In genomic region chr10:3775671-3776551, GRCh38 we compare ENCODE assay signal across 8 cellular contexts. TPM values are rescaled to one million over a fixed set of nuclear protein-coding genes. Genes with fewer than 3 reads are reported as not detected.
DNase-seq lines count a peak whose midpoint lies in the region; ATAC-seq and TF ChIP-seq lines count a peak whose summit lies in the region.

No MANE protein-coding gene starts in this region.

- no peak for TF ChIP-seq CTCF in VCaP (conservative IDR thresholded peaks at IDR 0.05)

- no peaks in the 10 kb centered on the region for H3K27me3 Mint-ChIP-seq in natural killer cell treated with Interleukin-12 subunit alpha and Interleukin-12 subunit beta and Interleukin-15 and Interleukin-18, amount 100 ng/mL, for 72 hours

- H3K36me3 Mint-ChIP-seq in natural killer cell treated with Interleukin-12 subunit alpha and Interleukin-12 subunit beta and Interleukin-15 and Interleukin-18, amount 100 ng/mL, for 72 hours = peaks cover 52% of the 10 kb centered on the region

- peaks cover 59 to 78% of the 10 kb centered on the region in 2 donors for H3K4me1 Mint-ChIP-seq in natural killer cell treated with Interleukin-12 subunit alpha and Interleukin-12 subunit beta and Interleukin-15 and Interleukin-18, amount 100 ng/mL, for 72 hours (ENCODE audit: low read depth in 2 of 2)

- ATAC-seq in esophagus mucosa (peak; percentile 15), HG03095 (IDR thresholded peaks at IDR 0.05; ENCODE audit: unreplicated experiment) (no peak), HG03378 (IDR thresholded peaks at IDR 0.05; ENCODE audit: unreplicated experiment) (no peak)
- no peak for ATAC-seq in natural killer cell treated with Interleukin-12 subunit alpha and Interleukin-12 subunit beta and Interleukin-15 and Interleukin-18, amount 100 ng/mL, for 72 hours

- H3K27ac ChIP-seq in VCaP = peak overlapping the region; percentile 47

- peak overlapping the region; percentile 76 for H3K4me3 Mint-ChIP-seq in natural killer cell treated with Interleukin-12 subunit alpha and Interleukin-12 subunit beta and Interleukin-15 and Interleukin-18, amount 100 ng/mL, for 72 hours

- DNase-seq in activated T-cell treated with anti-CD3 and anti-CD28 coated beads, Interleukin-2, amount 50 U/mL, for 1 hour = peak; percentile 51
- DNase-seq in activated T-cell treated with anti-CD3 and anti-CD28 coated beads for 4 hours (no peak), GM19240 (ENCODE audit: insufficient read length, low spot score) (no peak)
- no peak for DNase-seq in natural killer cell treated with Interleukin-12 subunit alpha and Interleukin-12 subunit beta and Interleukin-15 and Interleukin-18, amount 100 ng/mL, for 72 hours (ENCODE audit: low spot score)

- peak overlapping the region; percentile 99 to 100 for H3K27ac Mint-ChIP-seq in natural killer cell treated with Interleukin-12 subunit alpha and Interleukin-12 subunit beta and Interleukin-15 and Interleukin-18, amount 100 ng/mL, for 72 hours

- H3K9me3 Mint-ChIP-seq in natural killer cell treated with Interleukin-12 subunit alpha and Interleukin-12 subunit beta and Interleukin-15 and Interleukin-18, amount 100 ng/mL, for 72 hours = no peaks in the 10 kb centered on the region

RNA-seq across cellular contexts. Expression of gene KLF6, which starts 9.1 kb away (rescaled TPM):
- 98.5 TPM for total RNA-seq in esophagus mucosa
- 100 to 1,000 TPM; 225 to 236 TPM for total RNA-seq in natural killer cell treated with Interleukin-12 subunit alpha and Interleukin-12 subunit beta and Interleukin-15 and Interleukin-18, amount 100 ng/mL, for 72 hours
